In genomic region chr1:58162952-58163550, GRCh38 we compare ENCODE assay signal across 8 cellular contexts.
DNase-seq lines count a peak whose midpoint lies in the region; ATAC-seq, FAIRE-seq and TF ChIP-seq lines count a peak whose summit lies in the region.

No MANE protein-coding gene starts in this region.

- H3K27ac ChIP-seq in VCaP, result no peak overlapping the region

- H3K27ac Mint-ChIP-seq in glutamatergic neuron (ENCODE audit: unreplicated experiment), result no peak overlapping the region
- no peak overlapping the region for H3K27ac Mint-ChIP-seq in stimulated activated memory B cell treated with anti-CD40 and anti-IgM and Interleukin-4, amounts not matched to agents 10 μg/mL and 1 μg/mL and 100 μg/mL, for 72 hours

- H3K27me3 Mint-ChIP-seq in glutamatergic neuron (ENCODE audit: unreplicated experiment), result no peaks in the 10 kb centered on the region
- H3K27me3 Mint-ChIP-seq in stimulated activated memory B cell treated with anti-CD40 and anti-IgM and Interleukin-4, amounts not matched to agents 10 μg/mL and 1 μg/mL and 100 μg/mL, for 72 hours, result no peaks in the 10 kb centered on the region

- DNase-seq in AML-193 (lab: John Stamatoyannopoulos, UW), result peak; percentile 22 to 25
- DNase-seq in GM18507 (ENCODE audit: extremely low spot score, insufficient read length, low read depth), result no peak
- DNase-seq in NCI-H2029 treated with DMSO at 0.1 percent for 48 hours (lab: John Stamatoyannopoulos, UW), result peak; percentile 63
- DNase-seq in glutamatergic neuron, result peak; percentile 57
- DNase-seq in pons (ENCODE audit: low spot score), result peak; percentile 78
- DNase-seq in 8988T, result no peak

- peaks cover 3% of the 10 kb centered on the region for H3K36me3 Mint-ChIP-seq in glutamatergic neuron (ENCODE audit: unreplicated experiment)
- no peaks in the 10 kb centered on the region for H3K36me3 Mint-ChIP-seq in stimulated activated memory B cell treated with anti-CD40 and anti-IgM and Interleukin-4, amounts not matched to agents 10 μg/mL and 1 μg/mL and 100 μg/mL, for 72 hours

- TF ChIP-seq CTCF in VCaP (conservative IDR thresholded peaks at IDR 0.05) (peak; percentile 93), glutamatergic neuron (IDR thresholded peaks at IDR 0.05; ENCODE audit: partially characterized antibody, unreplicated experiment) (peak; percentile 86)

- no peaks in the 10 kb centered on the region for H3K4me1 Mint-ChIP-seq in glutamatergic neuron (ENCODE audit: low read depth, unreplicated experiment)
- peaks cover 14% of the 10 kb centered on the region for H3K4me1 Mint-ChIP-seq in stimulated activated memory B cell treated with anti-CD40 and anti-IgM and Interleukin-4, amounts not matched to agents 10 μg/mL and 1 μg/mL and 100 μg/mL, for 72 hours

- no peaks in the 10 kb centered on the region for H3K9me3 Mint-ChIP-seq in glutamatergic neuron (ENCODE audit: unreplicated experiment)
- no peaks in the 10 kb centered on the region for H3K9me3 Mint-ChIP-seq in stimulated activated memory B cell treated with anti-CD40 and anti-IgM and Interleukin-4, amounts not matched to agents 10 μg/mL and 1 μg/mL and 100 μg/mL, for 72 hours

- no peak for ATAC-seq in stimulated activated memory B cell treated with anti-CD40 and anti-IgM and Interleukin-4, amounts not matched to agents 10 μg/mL and 1 μg/mL and 100 μg/mL, for 72 hours

- no peak overlapping the region for H3K4me3 Mint-ChIP-seq in glutamatergic neuron (ENCODE audit: unreplicated experiment)
- H3K4me3 Mint-ChIP-seq in stimulated activated memory B cell treated with anti-CD40 and anti-IgM and Interleukin-4, amounts not matched to agents 10 μg/mL and 1 μg/mL and 100 μg/mL, for 72 hours, result no peak overlapping the region

- FAIRE-seq in GM18507 (lab: Jason Lieb, UNC), result peak; percentile 77

Comparison
In these comparisons a context has a peak if more than half of its experiments do, and no peak if none do; other contexts are left out.
1. DNase-seq: peak in AML-193 (2 of 2), NCI-H2029 treated with DMSO at 0.1 percent for 48 hours (single experiment), glutamatergic neuron (single experiment) and pons (single experiment); none in GM18507 (single experiment) and 8988T (single experiment).